Comparison of ENCODE assay signal across 9 cellular contexts in genomic region chr2:238439093-238439849, GRCh38. TPM values are rescaled to one million over a fixed set of nuclear protein-coding genes. Genes with fewer than 3 reads are reported as not detected.
DNase-seq lines count a peak whose midpoint lies in the region; ATAC-seq, FAIRE-seq and TF ChIP-seq lines count a peak whose summit lies in the region.
"Had no signal": no experiment of that assay in that cellular context is flagged by ENCODE, and none has a peak within 500 bp of the region (broad histone marks: within the 10 kb centered on the region; RNA-seq: fewer than 3 reads in every experiment).

No MANE protein-coding gene starts in this region.

- H2AFZ ChIP-seq in PC-3 (ENCODE audit: low read length) (peak overlapping the region; percentile 46; the same call in 1 of the 2 replicates), HepG2 (ENCODE audit: low read length) (no peak overlapping the region)
- H2AFZ ChIP-seq: parathyroid adenoma had no signal

- no peaks in the 10 kb centered on the region for H3K9me2 ChIP-seq in PC-3 (replicated peaks; ENCODE audit: low read length)

- TF ChIP-seq POLR2A in HepG2 (IDR thresholded peaks at IDR 0.05; ENCODE audit: insufficient read depth in 1 of 2, low read depth in 2 of 2, low read length in 2 of 2) = no peak

- in situ Hi-C loops in HepG2 (cut with HindIII; ENCODE audit: extremely low pct_ligation_motif_present, low pct_unique_long_range_greater_than_20kb) = no loop called here

- peak overlapping the region; percentile 86 for H3K9ac ChIP-seq in PC-3 (ENCODE audit: low read length)
- no peak overlapping the region for H3K9ac ChIP-seq in HepG2 (ENCODE audit: insufficient read depth, low read depth, low read length)
- H3K9ac ChIP-seq: parathyroid adenoma had no signal

- H3K4me3 Mint-ChIP-seq in activated naive CD8-positive, alpha-beta T cell treated with anti-CD3 and anti-CD28 coated beads, Interleukin-2, amount 50 U/mL, for 24 hours = peak overlapping the region; percentile 46

- no peaks in the 10 kb centered on the region for H3K9me3 Mint-ChIP-seq in activated naive CD8-positive, alpha-beta T cell treated with anti-CD3 and anti-CD28 coated beads, Interleukin-2, amount 50 U/mL, for 24 hours

- H3K27ac ChIP-seq in PC-3 (ENCODE audit: low read length) (peak overlapping the region; percentile 99), HepG2 (ENCODE audit: extremely low read length, insufficient read depth, low read length) (peak overlapping the region; percentile 65)
- H3K27ac ChIP-seq: parathyroid adenoma had no signal

- H3K36me3 ChIP-seq in PC-3 (ENCODE audit: low read depth, low read length) = peaks cover 29% of the 10 kb centered on the region
- peaks cover 24 to 68% of the 10 kb centered on the region in 2 experiments for H3K36me3 ChIP-seq in HepG2 (replicated peaks in 1 of 2; ENCODE audit: control insufficient read depth in 1 of 2, insufficient read depth in 2 of 2, low read length in 2 of 2)

- H3K36me3 Mint-ChIP-seq in activated naive CD8-positive, alpha-beta T cell treated with anti-CD3 and anti-CD28 coated beads, Interleukin-2, amount 50 U/mL, for 24 hours (ENCODE audit: low read depth) = peaks cover 55% of the 10 kb centered on the region

- H3F3A ChIP-seq in PC-3 (ENCODE audit: low read length, unreplicated experiment) = peaks cover 11% of the 10 kb centered on the region

- TF ChIP-seq EP300 in HepG2 (IDR thresholded peaks at IDR 0.05; ENCODE audit: low read depth in 2 of 2, low read length in 2 of 2) (no peak), HepG2 (CRISPR knock-in tag; IDR thresholded peaks at IDR 0.05; ENCODE audit: borderline replicate concordance) (no peak)

- peak; percentile 99 for DNase-seq in PC-3
- DNase-seq in activated naive CD8-positive, alpha-beta T cell treated with anti-CD3 and anti-CD28 coated beads, Interleukin-2, amount 50 U/mL, for 24 hours = peak; percentile 57
- DNase-seq in HepG2 (ENCODE audit: low spot score) = no peak
- DNase-seq in stimulated activated naive CD8-positive, alpha-beta T cell treated with anti-CD3 and anti-CD28 coated beads, Interleukin-15, Interleukin-2, amounts not matched to agents 100 U/mL and 50 U/mL, for 24 hours = peak; percentile 56
- DNase-seq in NCI-H2171 (lab: John Stamatoyannopoulos, UW) = no peak
- DNase-seq in NCI-H345 (lab: John Stamatoyannopoulos, UW) = no peak
- DNase-seq in left colon = no peak

- 93% methylated on average over 23 of the region's 23 CpGs for WGBS in HepG2 (ENCODE audit: low lambda C conversion rate)

- FAIRE-seq in HepG2 (lab: Jason Lieb, UNC) = no peak

- ATAC-seq in PC-3 (peak; percentile 87), HepG2 (no peak), HG02678 (IDR thresholded peaks at IDR 0.05; ENCODE audit: unreplicated experiment) (no peak), left colon (no peak)
- peak; percentile 97 for ATAC-seq in activated naive CD8-positive, alpha-beta T cell treated with anti-CD3 and anti-CD28 coated beads, Interleukin-2, amount 50 U/mL, for 24 hours
- peak; percentile 94 for ATAC-seq in stimulated activated naive CD8-positive, alpha-beta T cell treated with anti-CD3 and anti-CD28 coated beads, Interleukin-15, Interleukin-2, amounts not matched to agents 100 U/mL and 50 U/mL, for 24 hours

- POLR2A ChIA-PET in PC-3 (lab: Charles Lee; ENCODE audit: unreplicated experiment) (interaction anchor here (0.7 to 1.1 kb wide), 3 partner anchors 12 to 149 kb away, joined by 3 to 4 read pairs (median 3); no protein-coding TSS in a partner anchor), HepG2 (lab: Yijun Ruan, JAX) (interaction anchor here (1.1 to 1.3 kb wide), 2 partner anchors 10 to 12 kb away, joined by 3 read pairs; no protein-coding TSS in a partner anchor)

- TF ChIP-seq CTCF in PC-3 (conservative IDR thresholded peaks at IDR 0.05; ENCODE audit: low read depth, low read length) = no peak
- no peak for TF ChIP-seq CTCF in HepG2 (CRISPR knock-in tag; IDR thresholded peaks at IDR 0.05)

- intact Hi-C loops in PC-3 (cut with micrococcal nuclease) = loop anchor here (1.0 to 10.0 kb wide), 5 partner anchors 12 to 506 kb away; partner anchors contain the start of gene PER2
- intact Hi-C loops in HepG2 (cut with micrococcal nuclease; ENCODE audit: unreplicated experiment) = no loop called here
- intact Hi-C loops in left colon (cut with DNase I, micrococcal nuclease) = no loop called here

- H3K79me2 ChIP-seq in PC-3 (ENCODE audit: low read length) = peaks cover 86% of the 10 kb centered on the region
- peaks cover 85% of the 10 kb centered on the region for H3K79me2 ChIP-seq in HepG2 (ENCODE audit: insufficient read depth, low read length)

- H3K27me3 ChIP-seq in PC-3 (ENCODE audit: low read length) (no peaks in the 10 kb centered on the region), HepG2 (ENCODE audit: control insufficient read depth in 1 of 2, insufficient read depth in 2 of 2, low read length in 2 of 2) (no peaks in the 10 kb centered on the region)

- no peaks in the 10 kb centered on the region for H3K9me3 ChIP-seq in PC-3 (ENCODE audit: low read length)
- no peaks in the 10 kb centered on the region for H3K9me3 ChIP-seq in HepG2 (ENCODE audit: low read length)

- H4K20me1 ChIP-seq in PC-3 (ENCODE audit: low read length) (no peaks in the 10 kb centered on the region), HepG2 (ENCODE audit: insufficient read depth, low read length) (peaks cover 9% of the 10 kb centered on the region)

- TF ChIP-seq RAD21 in HepG2 (CRISPR knock-in tag; IDR thresholded peaks at IDR 0.05) = no peak

- peaks cover 77% of the 10 kb centered on the region for H3K4me1 ChIP-seq in PC-3 (ENCODE audit: insufficient read depth, low read length)
- peaks cover 57% of the 10 kb centered on the region for H3K4me1 ChIP-seq in HepG2 (ENCODE audit: insufficient read depth, low read length)

- CTCF ChIA-PET in PC-3 (lab: Charles Lee) (interaction anchor here (0.5 to 1.0 kb wide), 3 partner anchors 12 to 426 kb away, joined by 3 to 4 read pairs (median 3); no protein-coding TSS in a partner anchor), HepG2 (lab: Yijun Ruan, JAX; ENCODE audit: low intra/inter-chr PET ratio, low total read pairs) (no interaction called here)

- TSS peak; percentile 94 for BruUV-seq in PC-3 (replicated peaks; lab: Mats Ljungman, UMichigan)
- BruUV-seq in HepG2 (replicated peaks; lab: Mats Ljungman, UMichigan) = no TSS peak

- H3K27me3 Mint-ChIP-seq in activated naive CD8-positive, alpha-beta T cell treated with anti-CD3 and anti-CD28 coated beads, Interleukin-2, amount 50 U/mL, for 24 hours = no peaks in the 10 kb centered on the region

- peaks cover 52% of the 10 kb centered on the region for H3K4me1 Mint-ChIP-seq in activated naive CD8-positive, alpha-beta T cell treated with anti-CD3 and anti-CD28 coated beads, Interleukin-2, amount 50 U/mL, for 24 hours

- peak overlapping the region; percentile 55 for H3K4me3 ChIP-seq in PC-3 (ENCODE audit: low read length)
- no peak overlapping the region for H3K4me3 ChIP-seq in HepG2 (replicated peaks in 1 of 3; ENCODE audit: insufficient read depth in 1 of 3, low read depth in 2 of 3, low read length in 3 of 3)

- H3K4me2 ChIP-seq in PC-3 (ENCODE audit: low read length) (peak overlapping the region; percentile 70), HepG2 (ENCODE audit: low read depth, low read length) (no peak overlapping the region)

- H3K27ac Mint-ChIP-seq in activated naive CD8-positive, alpha-beta T cell treated with anti-CD3 and anti-CD28 coated beads, Interleukin-2, amount 50 U/mL, for 24 hours = peak overlapping the region; percentile 81

TF ChIP-seq in HepG2, 621 proteins besides CTCF, POLR2A, EP300 and RAD21 (continues in another document):
- TF ChIP-seq SP2 (CRISPR knock-in tag; IDR thresholded peaks at IDR 0.05) (no peak), LBX2 (CRISPR knock-in tag; IDR thresholded peaks at IDR 0.05; ENCODE audit: borderline replicate concordance) (no peak), HMGA1 (CRISPR knock-in tag; conservative IDR thresholded peaks at IDR 0.05) (no peak)

RNA-seq across cellular contexts. Expression of gene ASB1, which starts 12.5 kb away (rescaled TPM):
- total RNA-seq in PC-3 (2014; rRNA removed) = 28.9 and 60.0 TPM in 2 replicates
- total RNA-seq in HepG2 (2016; rRNA removed; fragmentation: Illumina TruSeq; extraction: Trizol) = 47.5 and 48.6 TPM in 2 replicates
- total RNA-seq in HepG2 (2016; cell fraction: cytosol; rRNA removed; fragmentation: Illumina TruSeq; extraction: Trizol; ENCODE audit: low read depth) = 36.1 and 38.8 TPM in 2 replicates
- 42.9 and 49.7 TPM in 2 replicates for total RNA-seq in HepG2 (2016; cell fraction: insoluble cytoplasmic fraction; rRNA removed; fragmentation: Illumina TruSeq; extraction: Trizol)
- 46.0 and 48.9 TPM in 2 replicates for total RNA-seq in HepG2 (2016; cell fraction: membrane; rRNA removed; fragmentation: Illumina TruSeq; extraction: Trizol)
- 36.1 and 43.2 TPM in 2 replicates for total RNA-seq in HepG2 (2016; cell fraction: nucleus; rRNA removed; fragmentation: Illumina TruSeq; extraction: Trizol)
- polyA plus RNA-seq in HepG2 (2011; rRNA removed) = 45.6 and 49.2 TPM in 2 replicates
- polyA plus RNA-seq in HepG2 (2011; cell fraction: cytosol; rRNA removed) = 33.5 and 52.6 TPM in 2 replicates
- 151 and 167 TPM in 2 replicates for polyA plus RNA-seq in HepG2 (2011; cell fraction: nucleus; rRNA removed)
- polyA plus RNA-seq in HepG2 (2012) = 36.1 and 37.5 TPM in 2 replicates
- 39.0 and 42.6 TPM in 2 replicates for polyA plus RNA-seq in HepG2 (2016; cell fraction: cytosol; fragmentation: Illumina TruSeq; extraction: Trizol; ENCODE audit: low read depth)
- polyA plus RNA-seq in HepG2 (2016; cell fraction: insoluble cytoplasmic fraction; fragmentation: Illumina TruSeq; extraction: Trizol; ENCODE audit: low read depth) = 48.6 and 51.7 TPM in 2 replicates
- polyA plus RNA-seq in HepG2 (2016; cell fraction: membrane; fragmentation: Illumina TruSeq; extraction: Trizol; ENCODE audit: low read depth) = 45.0 and 48.7 TPM in 2 replicates
- polyA plus RNA-seq in HepG2 (2016; cell fraction: nucleus; fragmentation: Illumina TruSeq; extraction: Trizol; ENCODE audit: insufficient read depth, low read depth) = 83.8 and 85.3 TPM in 2 replicates
- polyA minus RNA-seq in HepG2 (2011; rRNA and poly(A)+ RNA removed; ENCODE audit: low replicate concordance) = 19.6 and 68.1 TPM in 2 replicates
- polyA minus RNA-seq in HepG2 (2011; cell fraction: cytosol; rRNA and poly(A)+ RNA removed) = 23.7 TPM in 2 replicates
- polyA minus RNA-seq in HepG2 (2011; cell fraction: nucleus; rRNA and poly(A)+ RNA removed) = 45.2 and 49.1 TPM in 2 replicates
- 10 to 100 TPM; 20.1 to 22.1 TPM for total RNA-seq in left colon

Comparison
In these comparisons a context has a peak if more than half of its experiments do, and no peak if none do; other contexts are left out.
1. ATAC-seq: peak in PC-3 (single experiment), activated naive CD8-positive, alpha-beta T cell treated with anti-CD3 and anti-CD28 coated beads, Interleukin-2, amount 50 U/mL, for 24 hours (single experiment) and stimulated activated naive CD8-positive, alpha-beta T cell treated with anti-CD3 and anti-CD28 coated beads, Interleukin-15, Interleukin-2, amounts not matched to agents 100 U/mL and 50 U/mL, for 24 hours (single experiment); none in HepG2 (single experiment), HG02678 (single experiment) and left colon (single experiment).
2. DNase-seq: peak in PC-3 (single experiment), activated naive CD8-positive, alpha-beta T cell treated with anti-CD3 and anti-CD28 coated beads, Interleukin-2, amount 50 U/mL, for 24 hours (single experiment) and stimulated activated naive CD8-positive, alpha-beta T cell treated with anti-CD3 and anti-CD28 coated beads, Interleukin-15, Interleukin-2, amounts not matched to agents 100 U/mL and 50 U/mL, for 24 hours (single experiment); none in HepG2 (single experiment), NCI-H2171 (single experiment), NCI-H345 (single experiment) and left colon (0 of 2).